In the genomic region with DNA sequence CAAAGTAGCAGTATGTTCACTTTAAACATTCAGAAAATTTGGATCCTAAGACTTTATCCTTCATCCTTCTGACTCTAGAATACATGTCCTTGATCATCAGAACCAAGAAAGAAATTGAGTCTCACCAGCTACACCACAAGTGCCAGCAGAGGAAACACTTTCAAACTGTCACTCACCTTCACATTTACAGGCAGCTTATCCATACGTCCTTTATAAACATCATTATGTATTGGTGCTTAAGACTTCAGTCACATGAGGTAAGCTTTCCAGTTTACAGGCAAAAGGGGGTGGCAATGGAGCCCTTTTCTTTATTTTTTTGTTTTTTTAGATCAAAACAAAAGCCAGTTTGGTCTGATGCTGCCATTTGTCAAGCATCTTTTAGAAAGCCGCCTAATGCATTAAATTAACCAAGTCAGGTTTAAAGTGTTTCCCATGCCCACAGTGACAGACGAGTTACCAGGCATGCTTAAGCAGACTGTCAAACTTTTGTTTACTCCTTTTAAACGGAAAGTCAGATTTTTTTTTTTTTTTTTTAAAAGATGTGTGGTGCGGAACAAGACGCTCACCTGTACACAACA, we compare ENCODE assay signal across 8 cellular contexts. TPM values are rescaled to one million over a fixed set of nuclear protein-coding genes. Genes with fewer than 3 reads are reported as not detected.
DNase-seq lines count a peak whose midpoint lies in the region; ATAC-seq and TF ChIP-seq lines count a peak whose summit lies in the region.

No MANE protein-coding gene starts in this region.

- peak overlapping the region; percentile 96 for H2AFZ ChIP-seq in osteoblast (ENCODE audit: low read length)

- H3K79me2 ChIP-seq in DOHH2 (ENCODE audit: control insufficient read depth, low read length), result peaks cover 30% of the 10 kb centered on the region
- H3K79me2 ChIP-seq in osteoblast (ENCODE audit: insufficient read depth, low read length), result peaks cover 33% of the 10 kb centered on the region

- DNase-seq in NCI-H748 (lab: John Stamatoyannopoulos, UW; ENCODE audit: unreplicated experiment) (peak; percentile 52), osteoblast (ENCODE audit: insufficient read length, low spot score, missing footprints) (no peak), islet precursor cell (no peak)

- peak overlapping the region; percentile 89 for H3K4me3 ChIP-seq in DOHH2 (ENCODE audit: low read length)
- peak overlapping the region; percentile 71 for H3K4me3 ChIP-seq in ectodermal cell (ENCODE audit: insufficient read depth, low read depth, low read length)
- peak overlapping the region; percentile 81 for H3K4me3 ChIP-seq in osteoblast (ENCODE audit: insufficient read depth, low read length)

- H3K27me3 ChIP-seq in DOHH2 (ENCODE audit: control insufficient read depth, low read length) (no peaks in the 10 kb centered on the region), ectodermal cell (ENCODE audit: control insufficient read depth, insufficient read depth, low read length, poor library complexity, severe bottlenecking) (no peaks in the 10 kb centered on the region), osteoblast (ENCODE audit: insufficient read depth, low read length) (no peaks in the 10 kb centered on the region)

- no peaks in the 10 kb centered on the region for H3K9me2 ChIP-seq in DOHH2 (replicated peaks; ENCODE audit: control insufficient read depth, low read length)

- 22 to 23% methylated on average over 6 of the region's 6 CpGs for WGBS in ectodermal cell, 2 experiments

- ATAC-seq in GM18868 (IDR thresholded peaks at IDR 0.05; ENCODE audit: unreplicated experiment), result no peak
- no peak for ATAC-seq in HG03280 (IDR thresholded peaks at IDR 0.05; ENCODE audit: unreplicated experiment)
- ATAC-seq in GM18867 (IDR thresholded peaks at IDR 0.05; ENCODE audit: unreplicated experiment), result no peak

- no peaks in the 10 kb centered on the region for H3K9me3 ChIP-seq in DOHH2 (ENCODE audit: control insufficient read depth, insufficient read depth, low read length)
- no peaks in the 10 kb centered on the region for H3K9me3 ChIP-seq in ectodermal cell (ENCODE audit: control insufficient read depth, low read length)
- H3K9me3 ChIP-seq in osteoblast (ENCODE audit: low read depth, low read length), result no peaks in the 10 kb centered on the region

- peaks cover 8% of the 10 kb centered on the region for H3F3A ChIP-seq in DOHH2 (ENCODE audit: control insufficient read depth, insufficient read depth)

- H3K4me2 ChIP-seq in DOHH2 (ENCODE audit: low read length) (peak overlapping the region; percentile 98), osteoblast (ENCODE audit: insufficient read depth, low read length) (peak overlapping the region; percentile 89)

- H3K36me3 ChIP-seq in DOHH2 (ENCODE audit: control insufficient read depth, low read length) (peaks cover 24% of the 10 kb centered on the region), ectodermal cell (ENCODE audit: control insufficient read depth, insufficient read depth, low read length) (peaks cover 3% of the 10 kb centered on the region), osteoblast (ENCODE audit: insufficient read depth, low read length) (peaks cover 7% of the 10 kb centered on the region)

- H3K27ac ChIP-seq in DOHH2 (ENCODE audit: low read depth, low read length) (peak overlapping the region; percentile 61; the same call in 1 of the 2 replicates), ectodermal cell (ENCODE audit: insufficient read depth, low read depth, low read length, poor library complexity, severe bottlenecking) (no peak overlapping the region), osteoblast (ENCODE audit: low read depth, low read length) (no peak overlapping the region)

- peaks cover 22% of the 10 kb centered on the region for H3K4me1 ChIP-seq in DOHH2 (ENCODE audit: control insufficient read depth, low read length)
- H3K4me1 ChIP-seq in ectodermal cell (ENCODE audit: control insufficient read depth, insufficient read depth, low read length), result no peaks in the 10 kb centered on the region
- H3K4me1 ChIP-seq in osteoblast (ENCODE audit: insufficient read depth, low read length), result peaks cover 13% of the 10 kb centered on the region

- TF ChIP-seq CTCF in DOHH2 (IDR thresholded peaks at IDR 0.05; ENCODE audit: low read depth, low read length, poor library complexity, severe bottlenecking), result no peak
- no peak for TF ChIP-seq CTCF in osteoblast (IDR thresholded peaks at IDR 0.05; ENCODE audit: extremely low read depth, low read depth, low read length)

- H4K20me1 ChIP-seq in DOHH2 (ENCODE audit: control insufficient read depth, insufficient read depth, low read depth, low read length) (no peaks in the 10 kb centered on the region), osteoblast (ENCODE audit: insufficient read depth, low read length) (peaks cover 25% of the 10 kb centered on the region)

RNA-seq across cellular contexts. Expression of a gene that starts 1.0 kb away (rescaled TPM):
- polyA plus RNA-seq in ectodermal cell (2013, experiment 1 of 4), result 47.4 TPM
- 51.6 TPM for polyA plus RNA-seq in ectodermal cell (2013, experiment 2 of 4)
- 35.2 TPM for polyA plus RNA-seq in ectodermal cell (2013, experiment 3 of 4)
- 42.6 TPM for polyA plus RNA-seq in ectodermal cell (2013, experiment 4 of 4)
- 17.7 and 18.8 TPM in 2 replicates for total RNA-seq in osteoblast
